7 cellular contexts compared by ENCODE assay signal in genomic region chr5:96661841-96662724, GRCh38. TPM values are rescaled to one million over a fixed set of nuclear protein-coding genes. Genes with fewer than 3 reads are reported as not detected.
DNase-seq lines count a peak whose midpoint lies in the region; ATAC-seq, FAIRE-seq and TF ChIP-seq lines count a peak whose summit lies in the region.

A gene with protein sequence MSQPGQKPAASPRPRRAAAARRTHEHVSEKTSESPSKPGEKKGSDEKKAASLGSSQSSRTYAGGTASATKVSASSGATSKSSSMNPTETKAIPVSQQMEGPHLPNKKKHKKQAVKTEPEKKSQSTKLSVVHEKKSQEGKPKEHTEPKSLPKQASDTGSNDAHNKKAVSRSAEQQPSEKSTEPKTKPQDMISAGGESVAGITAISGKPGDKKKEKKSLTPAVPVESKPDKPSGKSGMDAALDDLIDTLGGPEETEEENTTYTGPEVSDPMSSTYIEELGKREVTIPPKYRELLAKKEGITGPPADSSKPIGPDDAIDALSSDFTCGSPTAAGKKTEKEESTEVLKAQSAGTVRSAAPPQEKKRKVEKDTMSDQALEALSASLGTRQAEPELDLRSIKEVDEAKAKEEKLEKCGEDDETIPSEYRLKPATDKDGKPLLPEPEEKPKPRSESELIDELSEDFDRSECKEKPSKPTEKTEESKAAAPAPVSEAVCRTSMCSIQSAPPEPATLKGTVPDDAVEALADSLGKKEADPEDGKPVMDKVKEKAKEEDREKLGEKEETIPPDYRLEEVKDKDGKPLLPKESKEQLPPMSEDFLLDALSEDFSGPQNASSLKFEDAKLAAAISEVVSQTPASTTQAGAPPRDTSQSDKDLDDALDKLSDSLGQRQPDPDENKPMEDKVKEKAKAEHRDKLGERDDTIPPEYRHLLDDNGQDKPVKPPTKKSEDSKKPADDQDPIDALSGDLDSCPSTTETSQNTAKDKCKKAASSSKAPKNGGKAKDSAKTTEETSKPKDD (plus strand): TSS chr5:96662376. CDS start chr5:96662423, 47 bp downstream.

- TF ChIP-seq CTCF in kidney epithelial cell (IDR thresholded peaks at IDR 0.05; ENCODE audit: insufficient read depth, low read length, poor library complexity, severe bottlenecking) = no peak

- H3K36me3 ChIP-seq in kidney epithelial cell (ENCODE audit: control insufficient read depth, insufficient read depth, low read length) = no peaks in the 10 kb centered on the region

- peak; percentile 38; the same call in 1 of the 2 replicates for TF ChIP-seq POLR2A in GM12891 (IDR thresholded peaks at IDR 0.05; ENCODE audit: low read depth, low read length)

- FAIRE-seq in GM12891 (lab: Jason Lieb, UNC) = peak; percentile 87

- peak within 1 kb of the TSS; percentile 93 for H3K4me3 ChIP-seq in kidney epithelial cell (ENCODE audit: low read depth, low read length)

- no peaks in the 10 kb centered on the region for H3K27me3 ChIP-seq in kidney epithelial cell (ENCODE audit: control insufficient read depth, insufficient read depth, low read length)

- peak; percentile 71 for DNase-seq in GM12891 (ENCODE audit: insufficient read length, low spot score)
- DNase-seq in NCI-H146 treated with DMSO at 0.1 percent for 48 hours (lab: John Stamatoyannopoulos, UW; ENCODE audit: unreplicated experiment) = peak; percentile 23
- peak; percentile 49 for DNase-seq in activated CD4-positive, CD25-positive, alpha-beta regulatory T cell treated with anti-CD3 and anti-CD28 coated beads, Interleukin-2, amount 50 U/mL, for 16 hours (ENCODE audit: low read depth, low spot score)
- DNase-seq in central memory CD4-positive, alpha-beta T cell = peak; percentile 76
- DNase-seq in kidney epithelial cell (ENCODE audit: low read depth) = peak; percentile 59
- DNase-seq in stimulated activated CD4-positive, alpha-beta T cell treated with anti-CD3 and anti-CD28 coated beads, Interleukin-1b, Interleukin-23, amount 100 ng/mL, for 1 hour (ENCODE audit: low read depth in 2 of 2) = peak; percentile 58 to 66

- peak; percentile 65 for ATAC-seq in HG02588 (IDR thresholded peaks at IDR 0.05; ENCODE audit: unreplicated experiment)

TF ChIP-seq in GM12891, 5 proteins besides CTCF, POLR2A, EP300 and RAD21:
- TF ChIP-seq PAX5 (IDR thresholded peaks at IDR 0.05; ENCODE audit: insufficient read depth, low read length, severe bottlenecking) = no peak
- 0 out of 2 replicates have a peak, but pooled peaks have one; percentile 19 for TF ChIP-seq TAF1 (IDR thresholded peaks at IDR 0.05; ENCODE audit: low read depth, low read length)
- peak; percentile 57; the same call in 1 of the 2 replicates for TF ChIP-seq POLR2AphosphoS5 (IDR thresholded peaks at IDR 0.05; ENCODE audit: low read depth, low read length)

RNA-seq across cellular contexts. Expression of the gene that starts here (rescaled TPM):
- polyA plus RNA-seq in GM12891 (2012; ENCODE audit: low read depth, missing spikeins) = 35.1 TPM
- 155 and 174 TPM in 2 replicates for total RNA-seq in kidney epithelial cell

Comparison
In these comparisons a context has a peak if more than half of its experiments do, and no peak if none do; other contexts are left out.
1. Peak in every context shown above with its lines: DNase-seq, ATAC-seq and H3K4me3 ChIP-seq.
2. DNase-seq: peak in every context shown above with its lines; median percentile 76 in central memory CD4-positive, alpha-beta T cell; 71 in GM12891; 62 in stimulated activated CD4-positive, alpha-beta T cell treated with anti-CD3 and anti-CD28 coated beads, Interleukin-1b, Interleukin-23, amount 100 ng/mL, for 1 hour; 59 in kidney epithelial cell; 49 in activated CD4-positive, CD25-positive, alpha-beta regulatory T cell treated with anti-CD3 and anti-CD28 coated beads, Interleukin-2, amount 50 U/mL, for 16 hours; 23 in NCI-H146 treated with DMSO at 0.1 percent for 48 hours.